ENCODE assay signal across 18 cellular contexts in the genomic region with DNA sequence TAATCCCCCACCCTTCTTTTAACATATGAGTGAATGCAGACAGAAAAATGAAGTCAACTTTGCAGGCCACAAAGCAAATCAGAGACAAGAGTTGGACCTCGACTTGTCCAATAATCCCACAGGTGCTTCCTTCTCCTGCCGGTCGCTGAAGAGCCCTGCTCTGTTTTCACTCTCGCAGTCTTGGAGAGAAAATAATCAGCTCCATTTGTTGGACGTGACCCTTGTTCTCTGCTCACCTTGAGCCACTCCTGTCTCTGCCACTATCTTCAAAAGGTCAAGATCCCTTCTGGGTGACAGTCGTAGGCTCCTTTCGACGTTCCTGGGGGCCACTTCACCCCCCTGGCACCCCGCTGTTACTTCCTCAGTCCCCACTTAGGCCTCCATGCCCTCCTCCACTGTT. TPM values are rescaled to one million over a fixed set of nuclear protein-coding genes. Genes with fewer than 3 reads are reported as not detected.
DNase-seq lines count a peak whose midpoint lies in the region; ATAC-seq and TF ChIP-seq lines count a peak whose summit lies in the region.
"Had no signal": no experiment of that assay in that cellular context is flagged by ENCODE, and none has a peak within 500 bp of the region (broad histone marks: within the 10 kb centered on the region; RNA-seq: fewer than 3 reads in every experiment).

No MANE protein-coding gene starts in this region.

- peak overlapping the region; percentile 52 for H3K27ac Mint-ChIP-seq in activated T-cell treated with anti-CD3 and anti-CD28 coated beads, Interleukin-2, amount 50 U/mL, for 72 hours
- peak overlapping the region; percentile 13 for H3K27ac Mint-ChIP-seq in endothelial cell (ENCODE audit: unreplicated experiment)

- H3K27ac ChIP-seq in Peyer's patch (peak overlapping the region in 2 of 4 donors; percentile 100), gastrocnemius medialis (peak overlapping the region; percentile 97 to 100 (median 100))
- H3K27ac ChIP-seq: prostate gland had no signal

- no peak for DNase-seq in activated T-cell treated with anti-CD3 and anti-CD28 coated beads, Interleukin-2, amount 50 U/mL, for 72 hours
- no peak for DNase-seq in activated T-cell treated with anti-CD3 and anti-CD28 coated beads, Interleukin-2, amount 50 U/mL, for 48 hours
- DNase-seq in Peyer's patch, result peak in 1 of 3 donors; percentile 62
- DNase-seq in endothelial cell (ENCODE audit: low spot score), result no peak
- no peak for DNase-seq in gastrocnemius medialis
- no peak for DNase-seq in stimulated activated CD4-positive, alpha-beta T cell treated with anti-CD3 and anti-CD28 coated beads, Interleukin-4, amount 100 ng/mL, for 1 hour
- DNase-seq in GM10266 (ENCODE audit: extremely low spot score), result no peak
- DNase-seq in SKM-1 treated with dmso at 0.1 percent for 144 hours (lab: John Stamatoyannopoulos, UW; ENCODE audit: unreplicated experiment), result no peak
- DNase-seq: activated CD4-positive, CD25-positive, alpha-beta regulatory T cell treated with anti-CD3 and anti-CD28 coated beads, Interleukin-2, amount 50 U/mL, for 72 hours; activated T-cell treated with anti-CD3 and anti-CD28 coated beads, Interleukin-2, amount 50 U/mL, for 1 hour; foreskin fibroblast; GF-D8; NCI-H1436 treated with DMSO at 0.1 percent for 48 hours; NCI-H226; NK-92 treated with Interleukin-12 subunit alpha and Interleukin-12 subunit beta, amount 100 ng/mL, for 24 hours had no signal

- H3K9me3 ChIP-seq in Peyer's patch (no peaks in the 10 kb centered on the region), gastrocnemius medialis (no peaks in the 10 kb centered on the region)
- H3K9me3 ChIP-seq: prostate gland had no signal

- intact Hi-C loops in gastrocnemius medialis (cut with DNase I; ENCODE audit: low total_unique reads), result loop anchor here (1.0 to 10.0 kb wide), 2 partner anchors 12 to 457 kb away; no protein-coding TSS in a partner anchor

- no peak for ATAC-seq in activated T-cell treated with anti-CD3 and anti-CD28 coated beads, Interleukin-2, amount 50 U/mL, for 72 hours (replicated peaks in 1 of 2)
- no peak for ATAC-seq in gastrocnemius medialis

- H3K4me3 Mint-ChIP-seq in activated T-cell treated with anti-CD3 and anti-CD28 coated beads, Interleukin-2, amount 50 U/mL, for 72 hours, result no peak overlapping the region
- H3K4me3 Mint-ChIP-seq in endothelial cell (ENCODE audit: unreplicated experiment), result no peak overlapping the region
- H3K4me3 Mint-ChIP-seq: stimulated activated naive CD8-positive, alpha-beta T cell treated with anti-CD3 and anti-CD28 coated beads, Interleukin-15, Interleukin-2, amounts not matched to agents 100 ng/mL and 50 ng/mL, for 24 hours had no signal

- peaks cover 34% of the 10 kb centered on the region for H3K4me1 Mint-ChIP-seq in activated T-cell treated with anti-CD3 and anti-CD28 coated beads, Interleukin-2, amount 50 U/mL, for 72 hours (ENCODE audit: low read depth)
- H3K4me1 Mint-ChIP-seq in endothelial cell (ENCODE audit: unreplicated experiment), result peaks cover 27% of the 10 kb centered on the region

- H3K27me3 Mint-ChIP-seq in activated T-cell treated with anti-CD3 and anti-CD28 coated beads, Interleukin-2, amount 50 U/mL, for 72 hours (ENCODE audit: low read depth), result no peaks in the 10 kb centered on the region
- H3K27me3 Mint-ChIP-seq in endothelial cell (ENCODE audit: unreplicated experiment), result peaks cover 29% of the 10 kb centered on the region
- H3K27me3 Mint-ChIP-seq: stimulated activated naive CD8-positive, alpha-beta T cell treated with anti-CD3 and anti-CD28 coated beads, Interleukin-15, Interleukin-2, amounts not matched to agents 100 ng/mL and 50 ng/mL, for 24 hours had no signal

- in situ Hi-C loops in gastrocnemius medialis (cut with MboI; ENCODE audit: low sequenced_read_pairs in 4 of 4), result loop anchor here in 2 of 4 donors (25.0 kb wide), 2 partner anchors 326 to 974 kb away; no protein-coding TSS in a partner anchor

- TF ChIP-seq CTCF in Peyer's patch (IDR thresholded peaks at IDR 0.05) (peak in 2 of 6 experiments; percentile 17 to 18), endothelial cell (IDR thresholded peaks at IDR 0.05; ENCODE audit: unreplicated experiment) (no peak), gastrocnemius medialis (IDR thresholded peaks at IDR 0.05 in 4 of 5, conservative IDR thresholded peaks at IDR 0.05 in 1 of 5) (no peak), GM10266 (IDR thresholded peaks at IDR 0.05; ENCODE audit: control insufficient read depth, insufficient read depth, low read depth, missing control alignments) (no peak)

- no peaks in the 10 kb centered on the region for H3K27me3 ChIP-seq in Peyer's patch
- no peaks in the 10 kb centered on the region for H3K27me3 ChIP-seq in gastrocnemius medialis
- H3K27me3 ChIP-seq: adrenal gland had no signal

- TF ChIP-seq POLR2A in Peyer's patch (IDR thresholded peaks at IDR 0.05), result peak; percentile 20 to 68
- no peak for TF ChIP-seq POLR2A in gastrocnemius medialis (IDR thresholded peaks at IDR 0.05)

- H3K4me3 ChIP-seq in Peyer's patch, result no peak overlapping the region
- no peak overlapping the region for H3K4me3 ChIP-seq in gastrocnemius medialis
- H3K4me3 ChIP-seq: adrenal gland, prostate gland had no signal

- H3K36me3 ChIP-seq in Peyer's patch, result no peaks in the 10 kb centered on the region
- H3K36me3 ChIP-seq in gastrocnemius medialis, result no peaks in the 10 kb centered on the region
- H3K36me3 ChIP-seq: adrenal gland, prostate gland had no signal

- peaks cover 0 to 6% (median 0%) of the 10 kb centered on the region in 4 donors for H3K4me1 ChIP-seq in Peyer's patch
- no peaks in the 10 kb centered on the region for H3K4me1 ChIP-seq in gastrocnemius medialis
- H3K4me1 ChIP-seq: prostate gland had no signal

- peaks cover 26 to 29% of the 10 kb centered on the region in 2 donors for H3K36me3 Mint-ChIP-seq in activated T-cell treated with anti-CD3 and anti-CD28 coated beads, Interleukin-2, amount 50 U/mL, for 72 hours (ENCODE audit: insufficient read depth in 2 of 2)
- H3K36me3 Mint-ChIP-seq in endothelial cell (ENCODE audit: low read depth, unreplicated experiment), result peaks cover 17% of the 10 kb centered on the region

- peaks cover 8 to 9% of the 10 kb centered on the region in 2 donors for H3K9me3 Mint-ChIP-seq in activated T-cell treated with anti-CD3 and anti-CD28 coated beads, Interleukin-2, amount 50 U/mL, for 72 hours
- H3K9me3 Mint-ChIP-seq in endothelial cell (ENCODE audit: unreplicated experiment), result no peaks in the 10 kb centered on the region

RNA-seq across cellular contexts. Expression of gene KLF6, which starts 2.8 kb away (rescaled TPM):
- total RNA-seq in activated T-cell treated with anti-CD3 and anti-CD28 coated beads, Interleukin-2, amount 50 U/mL, for 72 hours, result 100 to 1,000 TPM; 184 to 240 TPM
- total RNA-seq in Peyer's patch (100 to 1,000 TPM in 3 of 4 donors, 10 to 100 TPM in 1; 92.5 to 180 (median 145) TPM), endothelial cell (ENCODE audit: unreplicated experiment) (328 TPM), gastrocnemius medialis (10 to 100 TPM; 23.3 to 84.7 (median 49.8) TPM)

Comparison
In these comparisons a context has a peak if more than half of its experiments do, and no peak if none do; other contexts are left out.
1. POLR2A ChIP-seq: peak in Peyer's patch (2 of 2); none in gastrocnemius medialis (0 of 2).